28 cellular contexts compared by ENCODE assay signal in the genomic region with DNA sequence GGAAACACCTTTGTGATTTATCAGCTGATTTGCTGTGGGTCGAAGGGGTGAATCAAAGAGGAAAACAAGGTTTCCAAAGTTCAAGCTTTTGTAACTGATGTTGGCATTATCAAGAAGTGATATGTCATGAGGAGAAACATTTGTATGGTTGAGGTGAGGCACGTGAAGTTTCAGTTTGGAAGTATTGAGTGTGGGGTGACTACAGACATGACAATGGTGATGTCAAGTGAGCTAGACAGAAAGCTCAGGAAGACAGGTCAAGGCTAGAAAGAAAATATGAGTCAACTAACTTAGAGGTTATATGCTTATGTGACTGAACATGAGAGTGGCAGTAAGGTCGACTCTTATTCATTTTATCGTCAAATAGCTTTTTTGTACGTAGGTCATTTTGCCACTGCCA.
"Had no signal": no experiment of that assay in that cellular context is flagged by ENCODE, and none has a peak within 500 bp of the region (broad histone marks: within the 10 kb centered on the region; RNA-seq: fewer than 3 reads in every experiment).

No MANE protein-coding gene starts in this region.

- H3K4me3 Mint-ChIP-seq: mesothelial cell of epicardium; naive B cell; natural killer cell treated with Interleukin-12 subunit alpha and Interleukin-12 subunit beta and Interleukin-15 and Interleukin-18, amount 100 ng/mL, for 72 hours; neural crest cell; stimulated activated naive B cell treated with anti-CD40 and anti-IgM and Interleukin-4, amounts not matched to agents 10 μg/mL and 1 μg/mL and 100 μg/mL, for 72 hours had no signal

- H3K27me3 ChIP-seq: esophagus muscularis mucosa, heart right ventricle, left lung, neutrophil, right lobe of liver, stomach, thyroid gland, vagina had no signal

- H3K9me3 ChIP-seq: esophagus muscularis mucosa, heart right ventricle, left lung, mucosa of descending colon, neutrophil, right lobe of liver, stomach, thyroid gland, vagina had no signal

- H3K4me1 ChIP-seq: esophagus muscularis mucosa, foreskin keratinocyte, heart right ventricle, left lung, parathyroid adenoma, right lobe of liver, stomach, thyroid gland, vagina had no signal

- DNase-seq: dermis blood vessel endothelial cell; effector memory CD4-positive, alpha-beta T cell; foreskin keratinocyte; glutamatergic neuron; heart right ventricle; hippocampal formation; left cardiac atrium; left lung; mesenchymal stem cell; mucosa of descending colon; naive B cell; right lobe of liver; small intestine; stimulated activated CD4-positive, alpha-beta T cell treated with anti-CD3 and anti-CD28 coated beads, Interleukin-15, amount 100 ng/mL, for 24 hours; stimulated activated CD4-positive, alpha-beta T cell treated with anti-CD3 and anti-CD28 coated beads, Interleukin-4, amount 100 ng/mL, for 1 hour; stimulated activated naive B cell treated with anti-CD40 and anti-IgM and Interleukin-4, amounts not matched to agents 10 μg/mL and 1 μg/mL and 100 μg/mL, for 72 hours; stomach; thyroid gland; trophoblast cell had no signal

- H3K9me3 Mint-ChIP-seq: mesothelial cell of epicardium; naive B cell; neural crest cell; stimulated activated naive B cell treated with anti-CD40 and anti-IgM and Interleukin-4, amounts not matched to agents 10 μg/mL and 1 μg/mL and 100 μg/mL, for 72 hours had no signal

- H3K36me3 Mint-ChIP-seq: mesothelial cell of epicardium; naive B cell; natural killer cell treated with Interleukin-12 subunit alpha and Interleukin-12 subunit beta and Interleukin-15 and Interleukin-18, amount 100 ng/mL, for 72 hours; stimulated activated naive B cell treated with anti-CD40 and anti-IgM and Interleukin-4, amounts not matched to agents 10 μg/mL and 1 μg/mL and 100 μg/mL, for 72 hours had no signal

- H3K27me3 Mint-ChIP-seq: naive B cell; natural killer cell treated with Interleukin-12 subunit alpha and Interleukin-12 subunit beta and Interleukin-15 and Interleukin-18, amount 100 ng/mL, for 72 hours; progenitor cell of endocrine pancreas; stimulated activated naive B cell treated with anti-CD40 and anti-IgM and Interleukin-4, amounts not matched to agents 10 μg/mL and 1 μg/mL and 100 μg/mL, for 72 hours had no signal

- H3K27ac ChIP-seq: coronary artery, esophagus muscularis mucosa, foreskin keratinocyte, heart right ventricle, left lung, neutrophil, parathyroid adenoma, right lobe of liver, stomach, thyroid gland, vagina had no signal

- H3K27ac Mint-ChIP-seq: mesothelial cell of epicardium; natural killer cell treated with Interleukin-12 subunit alpha and Interleukin-12 subunit beta and Interleukin-15 and Interleukin-18, amount 100 ng/mL, for 72 hours; progenitor cell of endocrine pancreas had no signal

- ATAC-seq: foreskin keratinocyte; heart right ventricle; left cardiac atrium; left lung; mucosa of descending colon; natural killer cell treated with Interleukin-12 subunit alpha and Interleukin-12 subunit beta and Interleukin-15 and Interleukin-18, amount 100 ng/mL, for 72 hours; right lobe of liver had no signal

- H3K4me1 Mint-ChIP-seq: mesothelial cell of epicardium; naive B cell; neural crest cell; stimulated activated naive B cell treated with anti-CD40 and anti-IgM and Interleukin-4, amounts not matched to agents 10 μg/mL and 1 μg/mL and 100 μg/mL, for 72 hours had no signal

- H3K36me3 ChIP-seq: esophagus muscularis mucosa, heart right ventricle, left lung, neutrophil, right lobe of liver, stomach, thyroid gland, vagina had no signal

- H3K4me3 ChIP-seq: coronary artery, esophagus muscularis mucosa, heart right ventricle, left lung, mucosa of descending colon, right lobe of liver, stomach, thyroid gland, vagina had no signal
